1 cellular context compared by ENCODE assay signal in genomic region chr1:107687846-107688753, GRCh38.
TF ChIP-seq lines count a peak whose summit lies in the region.

No MANE protein-coding gene starts in this region.

TF ChIP-seq in HEK293, 187 proteins besides CTCF, POLR2A, EP300 and RAD21 (continued from another document and continues in another):
- TF ChIP-seq ZNF362 (tag by site-specific recombination; IDR thresholded peaks at IDR 0.05) (no peak), ZNF701 (tag by site-specific recombination; IDR thresholded peaks at IDR 0.05) (no peak), MEIS1 (CRISPR knock-in tag; IDR thresholded peaks at IDR 0.05; ENCODE audit: borderline replicate concordance) (no peak), SP7 (tag by site-specific recombination; IDR thresholded peaks at IDR 0.05) (peak; percentile 86), SCRT1 (tag by site-specific recombination; IDR thresholded peaks at IDR 0.05; ENCODE audit: borderline replicate concordance) (no peak), GLIS2 (tag by site-specific recombination; IDR thresholded peaks at IDR 0.05) (no peak), ZNF544 (tag by site-specific recombination; IDR thresholded peaks at IDR 0.05) (no peak), ZNF626 (tag by site-specific recombination; IDR thresholded peaks at IDR 0.05) (no peak), ZNF404 (tag by site-specific recombination; IDR thresholded peaks at IDR 0.05) (no peak), ZNF785 (tag by site-specific recombination; IDR thresholded peaks at IDR 0.05) (no peak), KLF8 (tag by site-specific recombination; IDR thresholded peaks at IDR 0.05) (0 out of 2 replicates have a peak, but pooled peaks have one; percentile 19), BCL11B (tag by site-specific recombination; IDR thresholded peaks at IDR 0.05; ENCODE audit: low read depth) (no peak), ZNF548 (tag by site-specific recombination; IDR thresholded peaks at IDR 0.05) (no peak), ZNF571 (tag by site-specific recombination; IDR thresholded peaks at IDR 0.05) (no peak), ZNF529 (tag by site-specific recombination; IDR thresholded peaks at IDR 0.05; ENCODE audit: insufficient replicate concordance) (no peak), ZNF473 (tag by site-specific recombination; IDR thresholded peaks at IDR 0.05) (no peak), ZNF416 (tag by site-specific recombination; IDR thresholded peaks at IDR 0.05) (no peak), ZNF501 (tag by site-specific recombination; IDR thresholded peaks at IDR 0.05) (no peak), KLF1 (tag by site-specific recombination; IDR thresholded peaks at IDR 0.05) (no peak), PRDM1 (tag by site-specific recombination; IDR thresholded peaks at IDR 0.05) (0 out of 2 replicates have a peak, but pooled peaks have one; percentile 22), ZNF513 (tag by site-specific recombination; IDR thresholded peaks at IDR 0.05) (no peak), BCL11A (tag by site-specific recombination; IDR thresholded peaks at IDR 0.05; ENCODE audit: low read depth) (no peak; the same call in 1 of the 2 replicates), MZF1 (tag by site-specific recombination; IDR thresholded peaks at IDR 0.05; ENCODE audit: borderline replicate concordance) (no peak), ZBTB20 (tag by site-specific recombination; IDR thresholded peaks at IDR 0.05) (no peak), ZNF19 (tag by site-specific recombination; IDR thresholded peaks at IDR 0.05; ENCODE audit: low read depth) (no peak), ZNF791 (tag by site-specific recombination; IDR thresholded peaks at IDR 0.05) (no peak), SP3 (tag by site-specific recombination; IDR thresholded peaks at IDR 0.05) (no peak), SETDB1 (IDR thresholded peaks at IDR 0.05; ENCODE audit: insufficient read length, low read length) (no peak), ZNF114 (tag by site-specific recombination; IDR thresholded peaks at IDR 0.05) (no peak), ZNF350 (tag by site-specific recombination; IDR thresholded peaks at IDR 0.05) (no peak), ZNF354C (tag by site-specific recombination; IDR thresholded peaks at IDR 0.05; ENCODE audit: borderline replicate concordance, low read depth) (no peak), ZNF658 (tag by site-specific recombination; IDR thresholded peaks at IDR 0.05) (no peak), ZNF670 (tag by site-specific recombination; IDR thresholded peaks at IDR 0.05; ENCODE audit: low read depth) (no peak), ZNF585B (tag by site-specific recombination; IDR thresholded peaks at IDR 0.05) (no peak), ZNF560 (tag by site-specific recombination; IDR thresholded peaks at IDR 0.05; ENCODE audit: borderline replicate concordance) (no peak), ZNF76 (tag by site-specific recombination; IDR thresholded peaks at IDR 0.05; ENCODE audit: borderline replicate concordance, low read depth) (no peak), ZNF48 (tag by site-specific recombination; IDR thresholded peaks at IDR 0.05) (no peak), ZNF155 (tag by site-specific recombination; IDR thresholded peaks at IDR 0.05) (no peak), ZNF248 (tag by site-specific recombination; IDR thresholded peaks at IDR 0.05) (no peak), ZNF24 (tag by site-specific recombination; IDR thresholded peaks at IDR 0.05) (no peak), ZBTB10 (tag by site-specific recombination; IDR thresholded peaks at IDR 0.05) (no peak), ZNF792 (tag by site-specific recombination; IDR thresholded peaks at IDR 0.05) (no peak), ZNF624 (tag by site-specific recombination; IDR thresholded peaks at IDR 0.05) (no peak), ZNF16 (tag by site-specific recombination; IDR thresholded peaks at IDR 0.05; ENCODE audit: low read depth) (no peak), ZFP41 (tag by site-specific recombination; IDR thresholded peaks at IDR 0.05; ENCODE audit: borderline replicate concordance) (no peak), REST (tag by site-specific recombination; IDR thresholded peaks at IDR 0.05) (no peak), ZSCAN23 (tag by site-specific recombination; IDR thresholded peaks at IDR 0.05) (no peak), ZBTB8A (tag by site-specific recombination; IDR thresholded peaks at IDR 0.05) (no peak), ZBTB48 (tag by site-specific recombination; IDR thresholded peaks at IDR 0.05) (peak; percentile 72; the same call in 1 of the 2 replicates), IKZF3 (tag by site-specific recombination; IDR thresholded peaks at IDR 0.05) (peak; percentile 71), ZBTB21 (tag by site-specific recombination; IDR thresholded peaks at IDR 0.05) (no peak), ZNF530 (tag by site-specific recombination; IDR thresholded peaks at IDR 0.05; ENCODE audit: low read depth) (no peak), ZNF2 (tag by site-specific recombination; IDR thresholded peaks at IDR 0.05) (no peak), ZBTB44 (tag by site-specific recombination; IDR thresholded peaks at IDR 0.05) (peak; percentile 44), ZNF391 (tag by site-specific recombination; IDR thresholded peaks at IDR 0.05; ENCODE audit: borderline replicate concordance, low read depth) (no peak), ZNF394 (tag by site-specific recombination; IDR thresholded peaks at IDR 0.05; ENCODE audit: borderline replicate concordance) (no peak), HOXC10 (CRISPR knock-in tag; IDR thresholded peaks at IDR 0.05) (no peak), ZEB2 (tag by site-specific recombination; IDR thresholded peaks at IDR 0.05) (no peak), ZNF221 (tag by site-specific recombination; IDR thresholded peaks at IDR 0.05; ENCODE audit: borderline replicate concordance) (no peak), ZNF629 (tag by site-specific recombination; IDR thresholded peaks at IDR 0.05) (peak; percentile 56), ZNF146 (tag by site-specific recombination; IDR thresholded peaks at IDR 0.05) (no peak), ZNF621 (tag by site-specific recombination; IDR thresholded peaks at IDR 0.05) (no peak), FEZF1 (tag by site-specific recombination; IDR thresholded peaks at IDR 0.05) (peak; percentile 64), ZSCAN18 (tag by site-specific recombination; IDR thresholded peaks at IDR 0.05) (no peak), ZFP37 (tag by site-specific recombination; IDR thresholded peaks at IDR 0.05) (no peak), ZNF654 (tag by site-specific recombination; IDR thresholded peaks at IDR 0.05; ENCODE audit: low read depth) (no peak), ZNF23 (tag by site-specific recombination; IDR thresholded peaks at IDR 0.05; ENCODE audit: borderline replicate concordance) (no peak), ZNF174 (tag by site-specific recombination; IDR thresholded peaks at IDR 0.05) (no peak), ZNF169 (tag by site-specific recombination; IDR thresholded peaks at IDR 0.05) (no peak), YY1 (tag by site-specific recombination; IDR thresholded peaks at IDR 0.05) (no peak)
